ENCODE assay signal across 7 cellular contexts in the genomic region with DNA sequence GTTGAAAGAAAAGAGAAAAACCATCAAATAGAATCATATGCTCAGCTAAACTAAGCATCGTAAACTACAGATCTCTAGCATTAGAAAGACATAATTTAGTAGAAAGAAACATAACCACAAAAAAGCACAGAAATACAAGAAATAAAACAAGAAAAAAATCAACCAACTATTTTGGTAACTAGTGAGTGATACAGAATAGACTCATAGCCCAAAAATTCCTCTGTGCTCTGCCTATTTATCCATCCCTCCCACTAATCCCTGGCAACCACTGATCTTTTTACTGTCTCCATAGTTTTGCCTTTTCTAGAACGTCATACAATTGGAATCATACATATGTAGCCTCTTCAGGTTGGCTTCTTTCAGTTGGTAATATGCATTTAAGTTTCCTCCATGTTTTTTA.
A peak's percentile ranks its signal among the peaks of the same experiment; 100 is the strongest.
DNase-seq lines count a peak whose midpoint lies in the region; FAIRE-seq and TF ChIP-seq lines count a peak whose summit lies in the region.
"Not testable (repeated sequence)": the region's sequence is repeated elsewhere in the genome, so short reads cannot be mapped to it uniquely, and the experiment has no call there.

No MANE protein-coding gene starts in this region.

- H4K20me1 ChIP-seq in astrocyte (ENCODE audit: insufficient read depth, low read length); smooth muscle cell (ENCODE audit: low read depth): not testable (repeated sequence)

- not testable (repeated sequence) for H3K9me3 Mint-ChIP-seq in HFFc6; astrocyte (ENCODE audit: unreplicated experiment)

- H3K79me2 ChIP-seq in astrocyte (ENCODE audit: insufficient read depth, low read length); smooth muscle cell (ENCODE audit: low read depth): not testable (repeated sequence)

- H3K36me3 ChIP-seq in astrocyte (ENCODE audit: insufficient read depth, low read length); smooth muscle cell (ENCODE audit: low read depth): not testable (repeated sequence)

- H3K9me3 ChIP-seq in astrocyte (ENCODE audit: insufficient read depth, low read depth, low read length); smooth muscle cell (replicated peaks; ENCODE audit: low read depth): not testable (repeated sequence)

- DNase-seq in AG10803 (ENCODE audit: low read depth) (peak; percentile 29), GM04504 (ENCODE audit: low read depth) (peak; percentile 17), HFFc6 (peak; percentile 83), M059J (ENCODE audit: low read depth) (peak; percentile 47), astrocyte (ENCODE audit: low read depth) (peak; percentile 39), fibroblast of mammary gland (ENCODE audit: low read depth) (peak; percentile 16)
- not testable (repeated sequence) for DNase-seq in smooth muscle cell (lab: John Stamatoyannopoulos, UW; ENCODE audit: unreplicated experiment)

- H3K36me3 Mint-ChIP-seq in HFFc6 (ENCODE audit: low read depth); astrocyte (ENCODE audit: low read depth, unreplicated experiment): not testable (repeated sequence)

- not testable (repeated sequence) for H3K4me3 Mint-ChIP-seq in HFFc6; astrocyte (ENCODE audit: unreplicated experiment)

- TF ChIP-seq CTCF in AG10803 (conservative IDR thresholded peaks at IDR 0.05; ENCODE audit: low read length); HFFc6 (IDR thresholded peaks at IDR 0.05); astrocyte (IDR thresholded peaks at IDR 0.05; ENCODE audit: insufficient read depth, low read depth, low read length); fibroblast of mammary gland (conservative IDR thresholded peaks at IDR 0.05; ENCODE audit: control insufficient read depth, insufficient read depth, low read depth, low read length); smooth muscle cell (IDR thresholded peaks at IDR 0.05; ENCODE audit: borderline replicate concordance, insufficient read depth, poor library complexity, severe bottlenecking): not testable (repeated sequence)

- not testable (repeated sequence) for H3K27me3 ChIP-seq in astrocyte (ENCODE audit: insufficient read depth, low read length); smooth muscle cell (ENCODE audit: low read depth)

- H2AFZ ChIP-seq in astrocyte (ENCODE audit: low read depth, low read length); smooth muscle cell (ENCODE audit: low read depth): not testable (repeated sequence)

- H3K4me1 Mint-ChIP-seq in HFFc6 (ENCODE audit: low read depth); astrocyte (ENCODE audit: low read depth, unreplicated experiment): not testable (repeated sequence)

- H3F3A ChIP-seq in smooth muscle cell (ENCODE audit: low read depth): not testable (repeated sequence)

- H3K4me2 ChIP-seq in astrocyte (ENCODE audit: low read length); smooth muscle cell: not testable (repeated sequence)

- H3K4me3 ChIP-seq in AG10803 (ENCODE audit: low read length); astrocyte (ENCODE audit: insufficient read depth, low read depth, low read length); fibroblast of mammary gland (ENCODE audit: control insufficient read depth, low read depth, low read length); smooth muscle cell: not testable (repeated sequence)

- H3K4me1 ChIP-seq in astrocyte (ENCODE audit: insufficient read depth, low read length); smooth muscle cell (ENCODE audit: low read depth): not testable (repeated sequence)

- not testable (repeated sequence) for H3K27ac ChIP-seq in astrocyte (ENCODE audit: low read depth, low read length)
- peak overlapping the region; percentile 84 for H3K27ac ChIP-seq in smooth muscle cell (ENCODE audit: low read depth)

- H3K9ac ChIP-seq in astrocyte (ENCODE audit: low read length); smooth muscle cell (ENCODE audit: low read depth): not testable (repeated sequence)

- H3K27ac Mint-ChIP-seq in HFFc6; astrocyte (ENCODE audit: unreplicated experiment): not testable (repeated sequence)

- not testable (repeated sequence) for H3K27me3 Mint-ChIP-seq in HFFc6 (ENCODE audit: insufficient read depth); astrocyte (ENCODE audit: low read depth, unreplicated experiment)

- 41% methylated on average over 2 of the region's 2 CpGs for WGBS in smooth muscle cell (ENCODE audit: low lambda C conversion rate)

- not testable (repeated sequence) for FAIRE-seq in astrocyte (lab: Jason Lieb, UNC)
